30 cellular contexts compared by ENCODE assay signal in the genomic region with DNA sequence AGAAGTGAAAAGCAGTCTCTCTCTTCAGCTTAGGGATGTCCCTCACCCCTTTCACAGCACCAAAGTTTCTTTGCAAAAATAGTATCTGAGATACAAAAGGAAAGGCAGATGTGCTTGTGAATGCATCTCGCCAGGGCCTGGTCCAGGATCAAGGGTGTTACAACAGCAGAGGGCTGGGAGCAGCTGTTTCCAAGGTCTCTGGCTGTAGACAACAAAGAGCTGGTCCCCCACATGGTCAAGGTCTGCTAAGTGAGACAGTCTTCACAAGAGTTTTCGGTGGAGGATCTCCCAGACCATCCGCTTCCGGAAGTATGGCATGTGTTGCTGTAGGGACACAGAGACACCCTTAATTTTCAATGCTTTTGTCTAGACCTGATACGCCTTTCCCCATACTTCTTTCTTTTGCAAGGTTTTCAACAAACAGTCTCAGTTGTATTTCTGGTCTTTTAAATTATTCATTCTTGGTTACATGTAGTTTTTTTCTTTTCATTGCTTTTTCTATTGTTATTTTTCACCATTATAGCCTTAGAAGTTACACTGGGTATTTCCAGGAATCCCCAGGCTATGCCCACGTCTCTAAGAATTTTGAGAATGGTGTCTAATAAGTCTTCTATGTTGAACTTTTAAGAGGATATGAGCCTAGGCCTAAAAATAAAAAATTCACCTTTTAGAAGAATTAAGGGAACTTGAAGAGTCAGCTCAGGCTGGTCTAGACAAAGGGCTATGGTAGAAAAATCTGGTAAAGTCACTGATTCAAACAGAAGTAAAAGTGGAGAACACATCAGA. TPM values are rescaled to one million over a fixed set of nuclear protein-coding genes. Genes with fewer than 3 reads are reported as not detected.
"Had no signal": no experiment of that assay in that cellular context is flagged by ENCODE, and none has a peak within 500 bp of the region (broad histone marks: within the 10 kb centered on the region; RNA-seq: fewer than 3 reads in every experiment).

No MANE protein-coding gene starts in this region.

- H3K4me1 ChIP-seq: gastrocnemius medialis, neural progenitor cell, right lobe of liver, suprapubic skin, thyroid gland, vagina had no signal

- DNase-seq: colonic mucosa; effector CD8-positive, alpha-beta T cell; endodermal cell; foreskin fibroblast; gastrocnemius medialis; head of caudate nucleus; left ventricle myocardium superior; mesenchymal stem cell; midbrain; naive thymus-derived CD4-positive, alpha-beta T cell; retina; right lobe of liver; small intestine; stimulated activated CD4-positive, alpha-beta T cell treated with anti-CD3 and anti-CD28 coated beads, Interleukin-15, amount 100 ng/mL, for 24 hours; stimulated activated CD4-positive, alpha-beta T cell treated with anti-CD3 and anti-CD28 coated beads, Interleukin-2, amount 100 ng/mL, for 48 hours; stimulated activated naive CD4-positive, alpha-beta T cell; stimulated activated naive CD8-positive, alpha-beta T cell treated with anti-CD3 and anti-CD28 coated beads, Interleukin-15, amount 100 ng/mL, for 72 hours; thyroid gland; trophoblast cell had no signal

- H3K27ac Mint-ChIP-seq: dendritic cell treated with granulocyte-macrophage colony-stimulating factor and Interleukin-4, amounts not matched to agents 40 ng/mL and 50 ng/mL, for 4 days; endodermal cell; naive thymus-derived CD4-positive, alpha-beta T cell; nephron; neural progenitor cell; stimulated activated naive CD8-positive, alpha-beta T cell treated with anti-CD3 and anti-CD28 coated beads, Interleukin-15, amount 100 ng/mL, for 72 hours had no signal

- H3K9ac ChIP-seq: neural progenitor cell had no signal

- H3K9me3 Mint-ChIP-seq: dendritic cell treated with granulocyte-macrophage colony-stimulating factor and Interleukin-4, amounts not matched to agents 40 ng/mL and 50 ng/mL, for 4 days; endodermal cell; naive thymus-derived CD4-positive, alpha-beta T cell; nephron; neural progenitor cell; stimulated activated naive CD8-positive, alpha-beta T cell treated with anti-CD3 and anti-CD28 coated beads, Interleukin-15, amount 100 ng/mL, for 72 hours had no signal

- ATAC-seq: esophagus mucosa; gastrocnemius medialis; left ventricle myocardium superior; naive thymus-derived CD4-positive, alpha-beta T cell; right lobe of liver had no signal

- H3K4me3 Mint-ChIP-seq: dendritic cell treated with granulocyte-macrophage colony-stimulating factor and Interleukin-4, amounts not matched to agents 40 ng/mL and 50 ng/mL, for 4 days; endodermal cell; naive thymus-derived CD4-positive, alpha-beta T cell; nephron; neural progenitor cell; stimulated activated naive CD8-positive, alpha-beta T cell treated with anti-CD3 and anti-CD28 coated beads, Interleukin-15, amount 100 ng/mL, for 72 hours had no signal

- H3K4me2 ChIP-seq: neural progenitor cell had no signal

- H3K27ac ChIP-seq: colonic mucosa, epithelial cell of prostate, gastrocnemius medialis, neural progenitor cell, right lobe of liver, suprapubic skin, thyroid gland, vagina had no signal

- H3K27me3 ChIP-seq: colonic mucosa, gastrocnemius medialis, neural progenitor cell, right lobe of liver, suprapubic skin, thyroid gland, vagina had no signal

- H3K4me1 Mint-ChIP-seq: endodermal cell; naive thymus-derived CD4-positive, alpha-beta T cell; nephron; neural progenitor cell had no signal

- H3K27me3 Mint-ChIP-seq: dendritic cell treated with granulocyte-macrophage colony-stimulating factor and Interleukin-4, amounts not matched to agents 40 ng/mL and 50 ng/mL, for 4 days; naive thymus-derived CD4-positive, alpha-beta T cell; stimulated activated naive CD8-positive, alpha-beta T cell treated with anti-CD3 and anti-CD28 coated beads, Interleukin-15, amount 100 ng/mL, for 72 hours had no signal

- H3K9me3 ChIP-seq: colonic mucosa, gastrocnemius medialis, right lobe of liver, suprapubic skin, thyroid gland, vagina had no signal

- H3K36me3 ChIP-seq: colonic mucosa had no signal

- H3K4me3 ChIP-seq: colonic mucosa, gastrocnemius medialis, lung, neural progenitor cell, right lobe of liver, suprapubic skin, thyroid gland, vagina had no signal

RNA-seq across cellular contexts. Expression of gene COL2A1, which starts 41.0 kb away (rescaled TPM):
- total RNA-seq: esophagus mucosa; gastrocnemius medialis; glomerular endothelial cell; naive thymus-derived CD4-positive, alpha-beta T cell; pulmonary artery endothelial cell; right lobe of liver; suprapubic skin; thyroid gland; ureter; vagina had no signal
- polyA plus RNA-seq: naive thymus-derived CD4-positive, alpha-beta T cell had no signal
